In the genomic region with DNA sequence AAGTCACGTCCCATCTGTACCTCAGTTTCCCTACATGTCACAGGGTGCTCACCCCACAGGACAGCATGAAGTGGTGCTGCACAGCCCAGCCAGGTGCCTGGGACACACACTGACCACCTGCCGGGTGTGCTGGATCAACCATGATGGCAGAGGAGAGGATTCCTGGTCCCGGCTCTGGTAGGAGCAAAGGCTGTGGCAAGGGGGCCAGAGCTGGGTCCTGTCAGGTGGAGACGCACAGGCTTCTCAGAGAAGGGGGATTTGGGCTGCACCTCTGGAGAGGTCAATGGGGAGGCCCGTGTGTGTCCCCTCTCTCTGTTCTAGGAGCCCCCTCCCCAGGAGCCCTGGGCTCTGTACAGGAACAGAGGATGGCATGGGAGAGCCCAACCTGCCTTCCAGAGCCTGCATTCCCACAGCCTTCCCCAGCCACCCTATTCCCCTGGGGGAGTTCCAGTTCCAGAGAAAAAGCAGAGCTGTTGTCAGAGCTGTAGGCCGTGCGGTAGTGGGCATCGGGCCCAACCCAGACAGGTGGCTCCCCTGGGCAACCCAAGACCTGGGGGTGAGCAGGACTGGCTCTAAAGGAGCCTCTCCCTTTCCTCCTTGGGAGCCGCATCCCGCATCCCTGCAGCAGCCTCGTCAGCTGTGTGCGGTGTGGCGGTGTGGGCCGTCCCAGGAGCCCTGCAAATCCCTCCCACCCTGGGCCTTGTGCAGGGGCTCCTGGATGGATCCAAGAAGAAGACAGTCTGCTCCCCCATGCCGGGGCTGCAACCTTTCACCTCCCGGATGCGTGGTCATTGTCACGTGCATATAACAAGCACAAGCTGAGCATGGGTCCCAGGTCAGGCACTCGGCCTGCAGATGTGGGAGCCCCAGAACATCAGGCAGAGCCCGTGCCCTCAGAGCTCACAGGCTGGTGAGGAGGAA, we compare ENCODE assay signal across 1 cellular context.
TF ChIP-seq lines count a peak whose summit lies in the region.

No MANE protein-coding gene starts in this region.

TF ChIP-seq in GM23338, 12 proteins besides CTCF, POLR2A, EP300 and RAD21:
- TF ChIP-seq, protein P1, sequence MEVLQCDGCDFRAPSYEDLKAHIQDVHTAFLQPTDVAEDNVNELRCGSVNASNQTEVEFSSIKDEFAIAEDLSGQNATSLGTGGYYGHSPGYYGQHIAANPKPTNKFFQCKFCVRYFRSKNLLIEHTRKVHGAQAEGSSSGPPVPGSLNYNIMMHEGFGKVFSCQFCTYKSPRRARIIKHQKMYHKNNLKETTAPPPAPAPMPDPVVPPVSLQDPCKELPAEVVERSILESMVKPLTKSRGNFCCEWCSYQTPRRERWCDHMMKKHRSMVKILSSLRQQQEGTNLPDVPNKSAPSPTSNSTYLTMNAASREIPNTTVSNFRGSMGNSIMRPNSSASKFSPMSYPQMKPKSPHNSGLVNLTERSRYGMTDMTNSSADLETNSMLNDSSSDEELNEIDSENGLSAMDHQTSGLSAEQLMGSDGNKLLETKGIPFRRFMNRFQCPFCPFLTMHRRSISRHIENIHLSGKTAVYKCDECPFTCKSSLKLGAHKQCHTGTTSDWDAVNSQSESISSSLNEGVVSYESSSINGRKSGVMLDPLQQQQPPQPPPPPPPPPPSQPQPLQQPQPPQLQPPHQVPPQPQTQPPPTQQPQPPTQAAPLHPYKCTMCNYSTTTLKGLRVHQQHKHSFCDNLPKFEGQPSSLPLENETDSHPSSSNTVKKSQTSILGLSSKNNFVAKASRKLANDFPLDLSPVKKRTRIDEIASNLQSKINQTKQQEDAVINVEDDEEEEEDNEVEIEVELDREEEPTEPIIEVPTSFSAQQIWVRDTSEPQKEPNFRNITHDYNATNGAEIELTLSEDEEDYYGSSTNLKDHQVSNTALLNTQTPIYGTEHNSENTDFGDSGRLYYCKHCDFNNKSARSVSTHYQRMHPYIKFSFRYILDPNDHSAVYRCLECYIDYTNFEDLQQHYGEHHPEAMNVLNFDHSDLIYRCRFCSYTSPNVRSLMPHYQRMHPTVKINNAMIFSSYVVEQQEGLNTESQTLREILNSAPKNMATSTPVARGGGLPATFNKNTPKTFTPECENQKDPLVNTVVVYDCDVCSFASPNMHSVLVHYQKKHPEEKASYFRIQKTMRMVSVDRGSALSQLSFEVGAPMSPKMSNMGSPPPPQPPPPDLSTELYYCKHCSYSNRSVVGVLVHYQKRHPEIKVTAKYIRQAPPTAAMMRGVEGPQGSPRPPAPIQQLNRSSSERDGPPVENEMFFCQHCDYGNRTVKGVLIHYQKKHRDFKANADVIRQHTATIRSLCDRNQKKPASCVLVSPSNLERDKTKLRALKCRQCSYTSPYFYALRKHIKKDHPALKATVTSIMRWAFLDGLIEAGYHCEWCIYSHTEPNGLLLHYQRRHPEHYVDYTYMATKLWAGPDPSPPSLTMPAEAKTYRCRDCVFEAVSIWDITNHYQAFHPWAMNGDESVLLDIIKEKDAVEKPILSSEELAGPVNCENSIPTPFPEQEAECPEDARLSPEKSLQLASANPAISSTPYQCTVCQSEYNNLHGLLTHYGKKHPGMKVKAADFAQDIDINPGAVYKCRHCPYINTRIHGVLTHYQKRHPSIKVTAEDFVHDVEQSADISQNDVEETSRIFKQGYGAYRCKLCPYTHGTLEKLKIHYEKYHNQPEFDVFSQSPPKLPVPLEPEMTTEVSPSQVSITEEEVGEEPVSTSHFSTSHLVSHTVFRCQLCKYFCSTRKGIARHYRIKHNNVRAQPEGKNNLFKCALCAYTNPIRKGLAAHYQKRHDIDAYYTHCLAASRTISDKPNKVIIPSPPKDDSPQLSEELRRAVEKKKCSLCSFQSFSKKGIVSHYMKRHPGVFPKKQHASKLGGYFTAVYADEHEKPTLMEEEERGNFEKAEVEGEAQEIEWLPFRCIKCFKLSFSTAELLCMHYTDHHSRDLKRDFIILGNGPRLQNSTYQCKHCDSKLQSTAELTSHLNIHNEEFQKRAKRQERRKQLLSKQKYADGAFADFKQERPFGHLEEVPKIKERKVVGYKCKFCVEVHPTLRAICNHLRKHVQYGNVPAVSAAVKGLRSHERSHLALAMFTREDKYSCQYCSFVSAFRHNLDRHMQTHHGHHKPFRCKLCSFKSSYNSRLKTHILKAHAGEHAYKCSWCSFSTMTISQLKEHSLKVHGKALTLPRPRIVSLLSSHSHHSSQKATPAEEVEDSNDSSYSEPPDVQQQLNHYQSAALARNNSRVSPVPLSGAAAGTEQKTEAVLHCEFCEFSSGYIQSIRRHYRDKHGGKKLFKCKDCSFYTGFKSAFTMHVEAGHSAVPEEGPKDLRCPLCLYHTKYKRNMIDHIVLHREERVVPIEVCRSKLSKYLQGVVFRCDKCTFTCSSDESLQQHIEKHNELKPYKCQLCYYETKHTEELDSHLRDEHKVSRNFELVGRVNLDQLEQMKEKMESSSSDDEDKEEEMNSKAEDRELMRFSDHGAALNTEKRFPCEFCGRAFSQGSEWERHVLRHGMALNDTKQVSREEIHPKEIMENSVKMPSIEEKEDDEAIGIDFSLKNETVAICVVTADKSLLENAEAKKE (CRISPR knock-in tag; IDR thresholded peaks at IDR 0.05): no peak
